ENCODE assay signal across 8 cellular contexts in the genomic region with DNA sequence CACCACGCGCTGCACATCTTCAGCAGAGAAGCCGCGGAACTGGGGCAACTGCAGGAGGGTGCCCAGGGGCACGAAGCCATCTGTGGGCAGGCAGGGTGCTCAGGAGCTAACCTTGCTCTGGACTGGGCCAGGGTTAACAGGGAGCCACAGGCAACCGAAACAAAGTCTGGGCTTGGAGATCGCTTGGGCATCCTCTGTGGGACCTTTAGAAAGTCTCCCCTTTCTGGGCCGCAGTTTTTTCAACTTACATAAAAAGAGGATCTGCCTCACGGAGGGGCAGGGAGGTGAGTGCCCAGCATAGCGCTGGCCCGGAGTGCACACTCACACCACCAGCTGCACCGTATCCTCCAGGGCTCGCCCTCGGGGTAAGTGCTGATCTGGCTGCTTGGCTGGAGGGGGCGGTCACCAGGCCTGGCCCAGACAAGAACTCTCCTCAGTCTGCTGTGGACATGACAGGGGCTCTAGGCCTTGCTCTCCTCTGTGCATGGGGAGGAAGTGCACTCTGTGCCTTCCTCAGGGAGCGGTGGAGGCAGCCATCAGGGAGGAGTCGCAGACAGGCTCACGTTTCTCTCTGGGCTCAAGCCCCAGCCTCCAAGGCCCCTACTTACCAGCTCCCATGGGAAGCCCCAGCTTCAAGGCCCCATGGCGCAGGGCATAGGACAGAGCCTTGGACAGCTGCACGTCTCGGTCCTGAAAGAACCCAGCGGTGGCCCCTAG. TPM values are rescaled to one million over a fixed set of nuclear protein-coding genes. Genes with fewer than 3 reads are reported as not detected.
DNase-seq lines count a peak whose midpoint lies in the region; ATAC-seq and TF ChIP-seq lines count a peak whose summit lies in the region.

No MANE protein-coding gene starts in this region.

- no peaks in the 10 kb centered on the region for H3K36me3 Mint-ChIP-seq in activated T-cell treated with anti-CD3 and anti-CD28 coated beads, Interleukin-2, amount 50 U/mL, for 4 hours (ENCODE audit: insufficient read depth)

- intact Hi-C loops in adrenal gland (cut with DNase I) (no loop called here), lower leg skin (cut with DNase I; ENCODE audit: low total_unique reads) (no loop called here)

- TF ChIP-seq EP300 in upper lobe of left lung (IDR thresholded peaks at IDR 0.05): no peak

- TF ChIP-seq POLR2A in adrenal gland (IDR thresholded peaks at IDR 0.05): no peak
- TF ChIP-seq POLR2A in lower leg skin (IDR thresholded peaks at IDR 0.05): no peak
- TF ChIP-seq POLR2A in upper lobe of left lung (IDR thresholded peaks at IDR 0.05): no peak

- TF ChIP-seq CTCF in adrenal gland (IDR thresholded peaks at IDR 0.05) (no peak), lower leg skin (IDR thresholded peaks at IDR 0.05) (no peak), upper lobe of left lung (IDR thresholded peaks at IDR 0.05) (no peak)

- no peaks in the 10 kb centered on the region for H3K27me3 ChIP-seq in adrenal gland
- no peaks in the 10 kb centered on the region for H3K27me3 ChIP-seq in upper lobe of left lung

- no peak for ATAC-seq in activated T-cell treated with anti-CD3 and anti-CD28 coated beads, Interleukin-2, amount 50 U/mL, for 4 hours
- no peak for ATAC-seq in upper lobe of left lung (ENCODE audit: low FRiP score in 2 of 2)

- H3K9me3 ChIP-seq in adrenal gland (replicated peaks in 1 of 3) (no peaks in the 10 kb centered on the region), upper lobe of left lung (no peaks in the 10 kb centered on the region)

- H3K9me3 Mint-ChIP-seq in activated T-cell treated with anti-CD3 and anti-CD28 coated beads, Interleukin-2, amount 50 U/mL, for 4 hours: no peaks in the 10 kb centered on the region

- H3K27me3 Mint-ChIP-seq in activated T-cell treated with anti-CD3 and anti-CD28 coated beads, Interleukin-2, amount 50 U/mL, for 4 hours (ENCODE audit: low read depth): no peaks in the 10 kb centered on the region

- H3K4me1 ChIP-seq in adrenal gland (replicated peaks in 1 of 2) (peaks cover 11 to 37% of the 10 kb centered on the region in 2 donors), upper lobe of left lung (peaks cover 34 to 43% (median 36%) of the 10 kb centered on the region in 4 donors)

- peak overlapping the region; percentile 86 for H3K4me3 Mint-ChIP-seq in activated T-cell treated with anti-CD3 and anti-CD28 coated beads, Interleukin-2, amount 50 U/mL, for 4 hours

- H3K4me1 Mint-ChIP-seq in activated T-cell treated with anti-CD3 and anti-CD28 coated beads, Interleukin-2, amount 50 U/mL, for 4 hours (ENCODE audit: low read depth): peaks cover 35% of the 10 kb centered on the region

- 51 to 77% (median 55%) methylated on average over 13 to 22 of the region's 22 CpGs for WGBS in adrenal gland, 4 donors
- 56 to 69% methylated on average over 16 to 21 of the region's 22 CpGs for WGBS in lower leg skin, 2 donors
- WGBS in upper lobe of left lung, 2 donors: 67 to 81% methylated on average over 7 to 19 of the region's 22 CpGs

- no peak for DNase-seq in activated T-cell treated with anti-CD3 and anti-CD28 coated beads, Interleukin-2, amount 50 U/mL, for 4 hours
- no peak for DNase-seq in activated T-cell treated with anti-CD3 and anti-CD28 coated beads, Interleukin-2, amount 50 U/mL, for 1 hour
- DNase-seq in adrenal gland (peak in 4 of 7 donors; percentile 35 to 53 (median 46)), lower leg skin (ENCODE audit: low spot score in 2 of 2) (peak in 1 of 2 donors; percentile 83), upper lobe of left lung (peak in 1 of 2 donors; percentile 46), OCI-M2 (lab: John Stamatoyannopoulos, UW; ENCODE audit: unreplicated experiment) (no peak), HuH-7.5 (ENCODE audit: low spot score) (no peak), NCI-H226 (no peak)

- H3K4me3 ChIP-seq in adrenal gland (peak overlapping the region in 2 of 4 donors; percentile 69 to 84), lower leg skin (ENCODE audit: low read depth, poor library complexity, severe bottlenecking) (peak overlapping the region; percentile 72), upper lobe of left lung (peak overlapping the region in 3 of 4 donors; percentile 62 to 76 (median 72))

- H3K27ac ChIP-seq in adrenal gland (peak overlapping the region in 4 of 5 donors; percentile 71 to 92 (median 84)), upper lobe of left lung (peak overlapping the region; percentile 83 to 96 (median 92))

- H3K36me3 ChIP-seq in adrenal gland (replicated peaks in 1 of 2) (peaks cover 0 to 12% of the 10 kb centered on the region in 2 donors), upper lobe of left lung (peaks cover 4 to 31% (median 24%) of the 10 kb centered on the region in 4 donors)

RNA-seq across cellular contexts. Expression of a gene that starts 0.9 kb away (rescaled TPM):
- total RNA-seq in activated T-cell treated with anti-CD3 and anti-CD28 coated beads, Interleukin-2, amount 50 U/mL, for 4 hours: 10 to 100 TPM; 24.3 to 31.0 (median 28.6) TPM
- total RNA-seq in adrenal gland (10 to 100 TPM; 40.8 to 71.3 (median 55.1) TPM), lower leg skin (10 to 100 TPM; 36.9 to 66.6 (median 44.1) TPM), upper lobe of left lung (10 to 100 TPM; 27.2 to 69.1 (median 35.2) TPM)
- 100 to 1,000 TPM in 2 of 3 donors, 10 to 100 TPM in 1; 17.9 to 205 (median 175) TPM for polyA plus RNA-seq in adrenal gland

RNA-seq across cellular contexts. Expression of a gene that starts 1.0 kb away (rescaled TPM):
- 10 to 100 TPM; 82.4 to 88.3 (median 86.1) TPM for total RNA-seq in activated T-cell treated with anti-CD3 and anti-CD28 coated beads, Interleukin-2, amount 50 U/mL, for 4 hours
- total RNA-seq in adrenal gland (100 to 1,000 TPM in 2 of 8 donors, 10 to 100 TPM in 6; 67.2 to 126 (median 80.8) TPM), lower leg skin (10 to 100 TPM; 44.7 to 75.6 (median 68.3) TPM), upper lobe of left lung (10 to 100 TPM; 30.3 to 94.3 (median 68.0) TPM)
- polyA plus RNA-seq in adrenal gland: 100 to 1,000 TPM in 2 of 3 donors, 10 to 100 TPM in 1; 19.5 to 190 (median 101) TPM

RNA-seq across cellular contexts. Expression of a gene that starts 5.3 kb away (rescaled TPM):
- 10 to 100 TPM; 15.0 to 16.6 (median 16.1) TPM for total RNA-seq in activated T-cell treated with anti-CD3 and anti-CD28 coated beads, Interleukin-2, amount 50 U/mL, for 4 hours
- total RNA-seq in adrenal gland (100 to 1,000 TPM in 1 of 8 donors, 10 to 100 TPM in 7; 21.7 to 112 (median 59.3) TPM), lower leg skin (10 to 100 TPM; 19.2 to 37.6 (median 30.8) TPM), upper lobe of left lung (10 to 100 TPM; 25.0 to 52.0 (median 39.2) TPM)
- polyA plus RNA-seq in adrenal gland: 100 to 1,000 TPM in 2 of 3 donors, 10 to 100 TPM in 1; 59.4 to 220 (median 192) TPM

RNA-seq across cellular contexts. Expression of a gene that starts 9.3 kb away (rescaled TPM):
- total RNA-seq in activated T-cell treated with anti-CD3 and anti-CD28 coated beads, Interleukin-2, amount 50 U/mL, for 4 hours: 10 to 100 TPM; 41.5 to 75.6 (median 53.2) TPM
- total RNA-seq in adrenal gland (100 to 1,000 TPM in 5 of 8 donors, 10 to 100 TPM in 3; 53.8 to 156 (median 134) TPM), lower leg skin (10 to 100 TPM; 45.9 to 71.2 (median 65.6) TPM), upper lobe of left lung (100 to 1,000 TPM in 3 of 6 donors, 10 to 100 TPM in 3; 25.1 to 171 (median 124) TPM)
- polyA plus RNA-seq in adrenal gland: 100 to 1,000 TPM in 2 of 3 donors, 10 to 100 TPM in 1; 64.4 to 185 (median 158) TPM

RNA-seq across cellular contexts. Expression of a gene that starts 15.8 kb away (rescaled TPM):
- total RNA-seq in activated T-cell treated with anti-CD3 and anti-CD28 coated beads, Interleukin-2, amount 50 U/mL, for 4 hours: 10 to 100 TPM; 43.3 to 48.9 (median 44.4) TPM
- 100 to 1,000 TPM in 2 of 8 donors, 10 to 100 TPM in 6; 76.1 to 185 (median 94.8) TPM for total RNA-seq in adrenal gland
- 100 to 1,000 TPM; 206 to 812 (median 791) TPM for polyA plus RNA-seq in adrenal gland
- 10 to 100 TPM; 47.7 to 70.3 (median 56.4) TPM for total RNA-seq in lower leg skin
- 100 to 1,000 TPM in 1 of 6 donors, 10 to 100 TPM in 5; 40.9 to 132 (median 63.1) TPM for total RNA-seq in upper lobe of left lung

Comparison
In these comparisons a context has a peak if more than half of its experiments do, and no peak if none do; other contexts are left out.
1. DNase-seq: peak in adrenal gland (4 of 7); none in activated T-cell treated with anti-CD3 and anti-CD28 coated beads, Interleukin-2, amount 50 U/mL, for 4 hours (single experiment), activated T-cell treated with anti-CD3 and anti-CD28 coated beads, Interleukin-2, amount 50 U/mL, for 1 hour (single experiment), OCI-M2 (single experiment), HuH-7.5 (single experiment) and NCI-H226 (single experiment).